ENCODE assay signal across 11 cellular contexts in genomic region chr3:5020262-5020722, GRCh38. TPM values are rescaled to one million over a fixed set of nuclear protein-coding genes. Genes with fewer than 3 reads are reported as not detected.
DNase-seq lines count a peak whose midpoint lies in the region; ATAC-seq, FAIRE-seq and TF ChIP-seq lines count a peak whose summit lies in the region.
"Had no signal": no experiment of that assay in that cellular context is flagged by ENCODE, and none has a peak within 500 bp of the region (broad histone marks: within the 10 kb centered on the region; RNA-seq: fewer than 3 reads in every experiment).

No MANE protein-coding gene starts in this region.

- no peak overlapping the region for H3K4ac ChIP-seq in neuronal stem cell (ENCODE audit: low read length)

- H2BK120ac ChIP-seq in neuronal stem cell (ENCODE audit: low read depth, low read length) = no peak overlapping the region

- 70% methylated on average over 7 of the region's 7 CpGs for WGBS in K562 (ENCODE audit: insufficient coverage, low coverage, missing lambda C conversion rate)
- WGBS in neuronal stem cell (ENCODE audit: extremely low coverage in 2 of 2, insufficient read length in 2 of 2, insufficient replicate concordance in 1 of 2), 2 donors = no CpG with 5 or more reads among the region's 7 CpGs

- H2AFZ ChIP-seq in K562 (ENCODE audit: low read depth, low read length) (peak overlapping the region; percentile 53), neuronal stem cell (ENCODE audit: low read length) (no peak overlapping the region)

- peak overlapping the region in 3 of 8 donors; percentile 13 to 35 (median 17) for H3K4me3 Mint-ChIP-seq in CD4-positive, alpha-beta memory T cell
- H3K4me3 Mint-ChIP-seq in mesothelial cell of epicardium = no peak overlapping the region

- no peak for FAIRE-seq in K562 (lab: Jason Lieb, UNC)
- FAIRE-seq: islet of Langerhans had no signal

- H2BK5ac ChIP-seq in neuronal stem cell (ENCODE audit: low read length) = no peak overlapping the region

- intact Hi-C loops in CD4-positive, alpha-beta memory T cell (cut with micrococcal nuclease) = no loop called here
- intact Hi-C loops in K562 (cut with micrococcal nuclease) = no loop called here

- no peak for TF ChIP-seq CTCF in K562 (IDR thresholded peaks at IDR 0.05 in 2 of 3, conservative IDR thresholded peaks at IDR 0.05 in 1 of 3; ENCODE audit: insufficient read depth in 2 of 3, low read depth in 1 of 3, low read length in 3 of 3)
- TF ChIP-seq CTCF in mesothelial cell of epicardium (IDR thresholded peaks at IDR 0.05; ENCODE audit: unreplicated experiment) = no peak

- no peak for TF ChIP-seq RAD21 in K562 (CRISPR knock-in tag; conservative IDR thresholded peaks at IDR 0.05 in 1 of 2, IDR thresholded peaks at IDR 0.05 in 1 of 2)

- peak overlapping the region; percentile 33 to 57; a peak in 3 of 4 replicates for H3K9ac ChIP-seq in K562 (ENCODE audit: insufficient read depth in 1 of 2, low read depth in 2 of 2, low read length in 2 of 2)
- H3K9ac ChIP-seq in neuronal stem cell (ENCODE audit: low read depth, low read length, poor library complexity) = no peak overlapping the region

- no peak for TF ChIP-seq POLR2A in K562 (conservative IDR thresholded peaks at IDR 0.05)

- H4K91ac ChIP-seq in neuronal stem cell (ENCODE audit: low read depth, low read length, poor library complexity) = no peak overlapping the region

- H3K18ac ChIP-seq in neuronal stem cell (ENCODE audit: low read length) = no peak overlapping the region

- no peak for ATAC-seq in K562

- peak overlapping the region; percentile 43 for H3K27ac ChIP-seq in CD4-positive, alpha-beta memory T cell (ENCODE audit: low read depth, low read length)
- H3K27ac ChIP-seq in K562 (ENCODE audit: extremely low read depth, low read depth, low read length) (peak overlapping the region; percentile 57; the same call in 2 of the 3 replicates), neuronal stem cell (replicated peaks; ENCODE audit: low read length) (no peak overlapping the region)

- BruUV-seq in K562 (replicated peaks; lab: Mats Ljungman, UMichigan) = no TSS peak

- H3K4me3 ChIP-seq in CD4-positive, alpha-beta memory T cell (ENCODE audit: low read length in 2 of 2) = no peak overlapping the region
- no peak overlapping the region for H3K4me3 ChIP-seq in K562
- no peak overlapping the region for H3K4me3 ChIP-seq in neuronal stem cell (ENCODE audit: low read length in 2 of 2)

- H3K36me3 Mint-ChIP-seq in CD4-positive, alpha-beta memory T cell = no peaks in the 10 kb centered on the region
- H3K36me3 Mint-ChIP-seq in mesothelial cell of epicardium = no peaks in the 10 kb centered on the region

- H3K36me3 ChIP-seq in CD4-positive, alpha-beta memory T cell (ENCODE audit: insufficient read depth, low read length) = no peaks in the 10 kb centered on the region
- H3K36me3 ChIP-seq in K562 (ENCODE audit: control insufficient read depth, insufficient read depth, low read length) (no peaks in the 10 kb centered on the region), neuronal stem cell (replicated peaks in 1 of 2; ENCODE audit: control insufficient read depth in 2 of 2, insufficient read depth in 2 of 2, low read length in 2 of 2) (no peaks in the 10 kb centered on the region)

- no peaks in the 10 kb centered on the region for H3K27me3 Mint-ChIP-seq in CD4-positive, alpha-beta memory T cell
- H3K27me3 Mint-ChIP-seq in mesothelial cell of epicardium (ENCODE audit: low read depth) = no peaks in the 10 kb centered on the region

- H3K4me2 ChIP-seq in K562 (ENCODE audit: insufficient read depth, low read length) (peak overlapping the region; percentile 4; the same call in 1 of the 2 replicates), neuronal stem cell (ENCODE audit: insufficient read depth, low read length, poor library complexity, severe bottlenecking) (no peak overlapping the region)

- no peaks in the 10 kb centered on the region for H3K79me2 ChIP-seq in K562 (ENCODE audit: control insufficient read depth, insufficient read depth, low read length)

- H3K27ac Mint-ChIP-seq in CD4-positive, alpha-beta memory T cell = peak overlapping the region; percentile 44 to 97 (median 91)
- H3K27ac Mint-ChIP-seq in mesothelial cell of epicardium = no peak overlapping the region

- H4K20me1 ChIP-seq in K562 (replicated peaks; ENCODE audit: control insufficient read depth, insufficient read depth, low read length) = no peaks in the 10 kb centered on the region

- H3K9me1 ChIP-seq in K562 (ENCODE audit: control insufficient read depth, insufficient read depth, low read length) = no peaks in the 10 kb centered on the region

- in situ Hi-C loops in K562 (cut with MboI) = no loop called here

- CTCF ChIA-PET in CD4-positive, alpha-beta memory T cell (lab: Charles Lee; ENCODE audit: partially characterized antibody) = interaction anchor here (3.0 to 13.9 kb wide), 4 partner anchors 39 to 309 kb away, joined by 10 to 251 read pairs (median 128); partner anchors contain the start of gene BHLHE40
- CTCF ChIA-PET in K562 (lab: Yijun Ruan, JAX; ENCODE audit: low intra/inter-chr PET ratio) = no interaction called here

- H2AK5ac ChIP-seq in neuronal stem cell (ENCODE audit: low read depth, low read length) = no peak overlapping the region

- no peaks in the 10 kb centered on the region for H3K27me3 ChIP-seq in CD4-positive, alpha-beta memory T cell (ENCODE audit: insufficient read depth, low read length)
- H3K27me3 ChIP-seq in K562 (ENCODE audit: control insufficient read depth in 2 of 2, insufficient read depth in 2 of 2, low read length in 2 of 2) = no peaks in the 10 kb centered on the region; a peak in 1 of 5 replicates
- no peaks in the 10 kb centered on the region for H3K27me3 ChIP-seq in neuronal stem cell (ENCODE audit: control insufficient read depth in 3 of 3, insufficient read depth in 3 of 3, low read depth in 1 of 3, low read length in 3 of 3)

- no peak for DNase-seq in CD4-positive, alpha-beta memory T cell
- DNase-seq in MV-4-11 (lab: John Stamatoyannopoulos, UW) = peak; percentile 3
- no peak for DNase-seq in K562 (ENCODE audit: extremely low read depth in 1 of 4, low spot score in 3 of 4)
- no peak for DNase-seq in neuronal stem cell (ENCODE audit: low spot score)
- DNase-seq in RPMI8226 = no peak
- no peak for DNase-seq in mesothelial cell of epicardium (ENCODE audit: low spot score in 2 of 2, unreplicated experiment in 2 of 2)
- no peak for DNase-seq in stimulated activated CD4-positive, alpha-beta T cell treated with anti-CD3 and anti-CD28 coated beads, Interleukin-2, amount 100 ng/mL, for 48 hours
- DNase-seq: C1 segment of cervical spinal cord, GOT3, NCI-H1105 had no signal

- no peaks in the 10 kb centered on the region for H3K9me3 ChIP-seq in CD4-positive, alpha-beta memory T cell (ENCODE audit: control insufficient read depth in 1 of 2, low read length in 2 of 2)
- H3K9me3 ChIP-seq in K562 (replicated peaks; ENCODE audit: control insufficient read depth, insufficient read depth, low read depth, low read length) (no peaks in the 10 kb centered on the region), neuronal stem cell (replicated peaks in 1 of 2; ENCODE audit: control insufficient read depth in 2 of 2, insufficient read depth in 1 of 2, low read depth in 1 of 2, low read length in 2 of 2) (no peaks in the 10 kb centered on the region)

- peaks cover 0 to 2% (median 0%) of the 10 kb centered on the region in 8 donors for H3K9me3 Mint-ChIP-seq in CD4-positive, alpha-beta memory T cell
- no peaks in the 10 kb centered on the region for H3K9me3 Mint-ChIP-seq in mesothelial cell of epicardium

- no peak overlapping the region for H3K14ac ChIP-seq in neuronal stem cell (ENCODE audit: low read length)

- no peak overlapping the region for H4K8ac ChIP-seq in neuronal stem cell (ENCODE audit: low read depth, low read length)

- H3K79me1 ChIP-seq in neuronal stem cell (ENCODE audit: low read depth, low read length) = no peaks in the 10 kb centered on the region

- POLR2A ChIA-PET in CD4-positive, alpha-beta memory T cell (lab: Charles Lee; ENCODE audit: partially characterized antibody) = interaction anchor here (1.1 to 25.1 kb wide), 3 partner anchors 38 to 294 kb away, joined by 3 to 580 read pairs (median 11); partner anchors contain the start of gene BHLHE40
- POLR2A ChIA-PET in K562 (lab: Yijun Ruan, JAX) = no interaction called here

- H2BK12ac ChIP-seq in neuronal stem cell (ENCODE audit: low read length) = no peak overlapping the region

- TF ChIP-seq EP300 in K562 (IDR thresholded peaks at IDR 0.05; ENCODE audit: low read length) = no peak

- H2BK15ac ChIP-seq in neuronal stem cell (ENCODE audit: low read length) = no peak overlapping the region

- H3K23ac ChIP-seq in neuronal stem cell (ENCODE audit: low read depth, low read length, poor library complexity) = peak overlapping the region; percentile 52

- peaks cover 66% of the 10 kb centered on the region for H3K4me1 ChIP-seq in CD4-positive, alpha-beta memory T cell (ENCODE audit: insufficient read depth, low read length)
- H3K4me1 ChIP-seq in K562 (replicated peaks in 1 of 2; ENCODE audit: control insufficient read depth in 2 of 2, insufficient read depth in 2 of 2, low read length in 2 of 2) = peaks cover 64 to 82% of the 10 kb centered on the region in 2 experiments
- no peaks in the 10 kb centered on the region for H3K4me1 ChIP-seq in neuronal stem cell (ENCODE audit: control insufficient read depth in 2 of 2, insufficient read depth in 1 of 2, low read depth in 1 of 2, low read length in 2 of 2)

- H3K4me1 Mint-ChIP-seq in CD4-positive, alpha-beta memory T cell = peaks cover 44 to 74% (median 62%) of the 10 kb centered on the region in 4 donors
- peaks cover 22% of the 10 kb centered on the region for H3K4me1 Mint-ChIP-seq in mesothelial cell of epicardium

RNA-seq across cellular contexts. Expression of gene BHLHE40, which starts 41.1 kb away (rescaled TPM):
- total RNA-seq in CD4-positive, alpha-beta memory T cell = 10 to 100 TPM; 44.9 to 45.8 TPM
- polyA plus RNA-seq in CD4-positive, alpha-beta memory T cell = 10 to 100 TPM; 33.0 to 34.6 TPM
- total RNA-seq in K562 (2011; cell fraction: chromatin; rRNA removed; ENCODE audit: low replicate concordance) = 81.5 and 114 TPM in 2 replicates
- total RNA-seq in K562 (2011; cell fraction: nucleolus; rRNA removed) = 100 and 103 TPM in 2 replicates
- 92.4 and 99.8 TPM in 2 replicates for total RNA-seq in K562 (2011; cell fraction: nucleoplasm; rRNA removed)
- total RNA-seq in K562 (2014; rRNA removed) (38.7 and 44.5 TPM in 2 replicates), K562 (2014; rRNA removed; fragmentation: Illumina TruSeq; extraction: Trizol) (19.4 and 20.6 TPM in 2 replicates), K562 (2015; rRNA removed; fragmentation: Illumina TruSeq; extraction: Trizol) (27.7 and 27.8 TPM in 2 replicates), K562 (2021) (47.5 and 51.8 TPM in 2 replicates), mesothelial cell of epicardium (31.9 to 37.6 TPM (median 35.4 TPM) in 3 replicates)
- polyA plus RNA-seq in K562 (2011; rRNA removed) (83.9 and 105 TPM in 2 replicates), K562 (2014; fragmentation: Illumina TruSeq; extraction: Trizol) (49.6 and 57.8 TPM in 2 replicates), K562 (2014; fragmentation: Nextera tagmentation; extraction: Ambion mirVana) (10 to 100 TPM; 12.0 to 24.3 TPM), K562 (2014; rRNA removed) (30.9 and 31.4 TPM in 2 replicates)
- polyA plus RNA-seq in K562 (2011; cell fraction: cytosol; rRNA removed) = 72.3 and 73.7 TPM in 2 replicates
- polyA plus RNA-seq in K562 (2011; cell fraction: nucleus; rRNA removed) = 144 and 202 TPM in 2 replicates
- polyA plus RNA-seq in K562 (2012) = 98.8 and 122 TPM in 2 replicates
- 76.2 and 78.0 TPM in 2 replicates for polyA minus RNA-seq in K562 (2011; rRNA and poly(A)+ RNA removed)
- 70.7 and 90.6 TPM in 2 replicates for polyA minus RNA-seq in K562 (2011; cell fraction: cytosol; rRNA and poly(A)+ RNA removed)
- 122 and 139 TPM in 2 replicates for polyA minus RNA-seq in K562 (2011; cell fraction: nucleus; rRNA and poly(A)+ RNA removed)
- polyA plus RNA-seq in neuronal stem cell (2013, experiment 1 of 2) = 0.20 TPM
- polyA plus RNA-seq in neuronal stem cell (2013, experiment 2 of 2) = 0.22 TPM
